Comparison of ENCODE assay signal across 8 cellular contexts in the genomic region with DNA sequence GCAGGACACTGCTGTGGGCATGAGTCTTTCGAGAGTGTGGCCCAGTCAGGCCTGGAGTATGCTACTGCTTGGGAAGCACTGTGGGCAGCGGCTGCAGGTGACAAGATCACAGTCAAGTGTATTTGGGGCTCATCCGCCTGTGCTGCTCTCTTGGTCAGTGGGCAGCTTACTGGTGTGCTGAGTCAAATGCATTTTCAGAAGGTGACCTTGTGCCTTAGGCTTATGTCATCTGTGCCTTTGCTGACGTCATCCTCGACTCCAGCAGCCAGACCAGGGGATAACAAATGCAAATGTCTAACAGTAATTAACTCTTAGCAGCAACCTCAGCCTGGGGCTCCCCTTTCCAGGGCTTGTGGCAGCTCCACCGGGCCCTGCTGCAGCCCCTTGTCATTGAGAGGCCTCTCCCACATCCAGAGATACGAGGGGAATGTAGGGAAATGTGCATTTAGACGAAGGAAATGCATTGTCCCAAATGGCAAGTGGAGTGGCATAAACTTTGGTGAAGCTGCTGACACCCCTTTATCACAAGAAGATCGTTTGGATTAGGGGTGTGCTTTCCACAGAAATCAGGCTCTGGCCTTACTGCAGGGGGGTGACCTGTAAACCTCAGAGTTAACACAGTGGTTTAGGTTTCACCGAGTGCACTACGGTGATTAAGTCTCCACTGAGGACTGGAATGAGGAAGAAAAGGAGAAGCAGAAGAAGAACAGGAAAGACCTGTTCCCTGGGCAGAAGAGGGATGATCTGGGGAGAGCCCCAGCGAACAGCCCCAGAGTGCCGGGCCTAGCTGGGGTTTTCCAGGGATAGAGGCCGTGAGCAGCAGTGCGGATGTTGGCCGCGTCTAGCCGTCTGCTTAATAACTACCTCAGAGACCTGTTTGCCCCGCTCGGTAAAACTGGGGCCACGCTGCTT. TPM values are rescaled to one million over a fixed set of nuclear protein-coding genes. Genes with fewer than 3 reads are reported as not detected.
DNase-seq lines count a peak whose midpoint lies in the region; FAIRE-seq and TF ChIP-seq lines count a peak whose summit lies in the region.

No MANE protein-coding gene starts in this region.

- no peaks in the 10 kb centered on the region for H3K36me3 Mint-ChIP-seq in activated naive CD4-positive, alpha-beta T cell treated with anti-CD3 and anti-CD28 coated beads for 36 hours (ENCODE audit: low read depth)
- H3K36me3 Mint-ChIP-seq in brain: no peaks in the 10 kb centered on the region

- H3K4me1 Mint-ChIP-seq in activated naive CD4-positive, alpha-beta T cell treated with anti-CD3 and anti-CD28 coated beads for 36 hours (ENCODE audit: low read depth): peaks cover 32% of the 10 kb centered on the region
- H3K4me1 Mint-ChIP-seq in brain: peaks cover 44% of the 10 kb centered on the region

- no peaks in the 10 kb centered on the region for H3K27me3 ChIP-seq in mucosa of stomach (ENCODE audit: control insufficient read depth, insufficient read depth, low read length)

- peak overlapping the region; percentile 94 for H3K27ac Mint-ChIP-seq in activated naive CD4-positive, alpha-beta T cell treated with anti-CD3 and anti-CD28 coated beads for 36 hours
- H3K27ac Mint-ChIP-seq in brain: peak overlapping the region in 3 of 5 experiments; percentile 41 to 88 (median 67)

- no peak for TF ChIP-seq CTCF in brain (conservative IDR thresholded peaks at IDR 0.05)

- H3K4me1 ChIP-seq in mucosa of stomach (ENCODE audit: control insufficient read depth, insufficient read depth, low read length): peaks cover 55% of the 10 kb centered on the region

- in situ Hi-C loops in KBM-7 (cut with MboI; ENCODE audit: low pct_unique_long_range_greater_than_20kb, low sequenced_read_pairs): no loop called here

- H3K4me3 Mint-ChIP-seq in activated naive CD4-positive, alpha-beta T cell treated with anti-CD3 and anti-CD28 coated beads for 36 hours: no peak overlapping the region
- no peak overlapping the region for H3K4me3 Mint-ChIP-seq in brain

- CTCF ChIA-PET in activated naive CD4-positive, alpha-beta T cell treated with anti-CD3 and anti-CD28 coated beads for 36 hours (lab: Charles Lee): interaction anchor here (0.6 to 1.9 kb wide), 5 partner anchors 10 to 84 kb away, joined by 3 to 10 read pairs (median 4); no protein-coding TSS in a partner anchor

- no peaks in the 10 kb centered on the region for H3K9me3 ChIP-seq in mucosa of stomach (ENCODE audit: control insufficient read depth, low read length)

- no peak overlapping the region for H3K4me3 ChIP-seq in mucosa of stomach (ENCODE audit: low read length)

- H3K36me3 ChIP-seq in mucosa of stomach (ENCODE audit: control insufficient read depth, insufficient read depth, low read length): no peaks in the 10 kb centered on the region

- intact Hi-C loops in activated naive CD4-positive, alpha-beta T cell treated with anti-CD3 and anti-CD28 coated beads for 36 hours (cut with micrococcal nuclease): no loop called here

- peak overlapping the region; percentile 36 for H3K9ac ChIP-seq in mucosa of stomach (ENCODE audit: low read length)

- no peaks in the 10 kb centered on the region for H3K9me3 Mint-ChIP-seq in activated naive CD4-positive, alpha-beta T cell treated with anti-CD3 and anti-CD28 coated beads for 36 hours
- H3K9me3 Mint-ChIP-seq in brain: no peaks in the 10 kb centered on the region

- no peak for DNase-seq in activated naive CD4-positive, alpha-beta T cell treated with anti-CD3 and anti-CD28 coated beads for 36 hours
- no peak for DNase-seq in activated naive CD4-positive, alpha-beta T cell treated with anti-CD3 and anti-CD28 coated beads, Interleukin-2, amount 50 U/mL, for 16 hours
- DNase-seq in KBM-7 (peak; percentile 57), cerebellar nuclear complex (lab: John Stamatoyannopoulos, UW) (no peak), GM12892 (ENCODE audit: insufficient read length) (no peak), cerebellum (ENCODE audit: low spot score) (no peak)

- FAIRE-seq in GM12892 (lab: Jason Lieb, UNC): no peak

- no peaks in the 10 kb centered on the region for H3K27me3 Mint-ChIP-seq in activated naive CD4-positive, alpha-beta T cell treated with anti-CD3 and anti-CD28 coated beads for 36 hours (ENCODE audit: low read depth)
- peaks cover 3% of the 10 kb centered on the region for H3K27me3 Mint-ChIP-seq in brain

- TF ChIP-seq POLR2A in GM12892 (IDR thresholded peaks at IDR 0.05; ENCODE audit: low read depth, low read length): no peak

RNA-seq across cellular contexts. Expression of a gene that starts 39.7 kb away (rescaled TPM):
- 100 to 1,000 TPM; 433 to 437 TPM for total RNA-seq in activated naive CD4-positive, alpha-beta T cell treated with anti-CD3 and anti-CD28 coated beads for 36 hours
- 183 TPM for polyA plus RNA-seq in brain (ENCODE audit: insufficient read depth, low read depth, low replicate concordance)
- 503 TPM for polyA plus RNA-seq in GM12892 (2012; ENCODE audit: missing spikeins)
- total RNA-seq in cerebellum: 87.9 TPM
